10 cellular contexts compared by ENCODE assay signal in genomic region chr2:231161252-231162035, GRCh38. TPM values are rescaled to one million over a fixed set of nuclear protein-coding genes. Genes with fewer than 3 reads are reported as not detected.
A peak's percentile ranks its signal among the peaks of the same experiment; 100 is the strongest.
DNase-seq lines count a peak whose midpoint lies in the region; ATAC-seq, FAIRE-seq and TF ChIP-seq lines count a peak whose summit lies in the region.
"Had no signal": no experiment of that assay in that cellular context is flagged by ENCODE, and none has a peak within 500 bp of the region (broad histone marks: within the 10 kb centered on the region; RNA-seq: fewer than 3 reads in every experiment).

No MANE protein-coding gene starts in this region.

- DNase-seq in GM12892 (ENCODE audit: insufficient read length) (no peak), brain microvascular endothelial cell (no peak), sigmoid colon (no peak), RKO (ENCODE audit: low spot score) (no peak), islet precursor cell (no peak)
- DNase-seq: NCI-H526, WERI-Rb-1 had no signal

- no peak for TF ChIP-seq CTCF in brain microvascular endothelial cell (IDR thresholded peaks at IDR 0.05; ENCODE audit: low read depth, low read length, missing control alignments)
- no peak for TF ChIP-seq CTCF in sigmoid colon (IDR thresholded peaks at IDR 0.05)

- peaks cover 0 to 27% (median 18%) of the 10 kb centered on the region in 4 donors for H3K4me1 ChIP-seq in sigmoid colon

- H3K27me3 ChIP-seq in brain microvascular endothelial cell (replicated peaks) (no peaks in the 10 kb centered on the region), sigmoid colon (no peaks in the 10 kb centered on the region)

- H3K4me3 ChIP-seq in brain microvascular endothelial cell (ENCODE audit: low read depth, low read length) = no peak overlapping the region
- H3K4me3 ChIP-seq in sigmoid colon = no peak overlapping the region

- TF ChIP-seq EP300 in sigmoid colon (IDR thresholded peaks at IDR 0.05) = no peak

- no peaks in the 10 kb centered on the region for H3K9me3 ChIP-seq in sigmoid colon

- H3K36me3 ChIP-seq in brain microvascular endothelial cell (replicated peaks) = peaks cover 2% of the 10 kb centered on the region
- peaks cover 0 to 27% (median 3%) of the 10 kb centered on the region in 4 donors for H3K36me3 ChIP-seq in sigmoid colon

- ATAC-seq in HG03469 (IDR thresholded peaks at IDR 0.05; ENCODE audit: unreplicated experiment) (peak; percentile 48), GM21619 (IDR thresholded peaks at IDR 0.05; ENCODE audit: unreplicated experiment) (no peak), HG03095 (IDR thresholded peaks at IDR 0.05; ENCODE audit: unreplicated experiment) (no peak)

- TF ChIP-seq POLR2A in GM12892 (IDR thresholded peaks at IDR 0.05; ENCODE audit: low read depth, low read length) = no peak
- TF ChIP-seq POLR2A in sigmoid colon (IDR thresholded peaks at IDR 0.05) = no peak

- in situ Hi-C loops in brain microvascular endothelial cell (cut with HindIII; ENCODE audit: low pct_ligation_motif_present, low sequenced_read_pairs) = no loop called here

- intact Hi-C loops in sigmoid colon (cut with DNase I) = no loop called here

- FAIRE-seq in GM12892 (lab: Jason Lieb, UNC) = peak; percentile 17

- 74 to 85% methylated on average over 8 of the region's 8 CpGs for WGBS in sigmoid colon, 2 donors

- H3K27ac ChIP-seq in brain microvascular endothelial cell = peak overlapping the region; percentile 93
- H3K27ac ChIP-seq in sigmoid colon = peak overlapping the region; percentile 47 to 80 (median 66)
- H3K27ac ChIP-seq: WERI-Rb-1 had no signal

RNA-seq across cellular contexts. Expression of gene HTR2B, which starts 36.6 kb away (rescaled TPM):
- polyA plus RNA-seq in GM12892 (2012; ENCODE audit: missing spikeins) = 0.40 TPM
- total RNA-seq in sigmoid colon = 10 to 100 TPM in 3 of 4 donors, 1 to 10 TPM in 1; 2.1 to 18.3 (median 15.4) TPM
- polyA plus RNA-seq in sigmoid colon = under 1 TPM in 2 of 3 donors, not detected in 1; 0.23 to 0.73 TPM

RNA-seq across cellular contexts. Expression of gene ARMC9, which starts 37.0 kb away (rescaled TPM):
- polyA plus RNA-seq in GM12892 (2012; ENCODE audit: missing spikeins) = 9.8 TPM
- total RNA-seq in sigmoid colon = 10 to 100 TPM; 24.3 to 95.3 (median 52.7) TPM
- polyA plus RNA-seq in sigmoid colon = 1 to 10 TPM; 2.4 to 8.2 (median 3.0) TPM
